1 cellular context compared by ENCODE assay signal in the genomic region with DNA sequence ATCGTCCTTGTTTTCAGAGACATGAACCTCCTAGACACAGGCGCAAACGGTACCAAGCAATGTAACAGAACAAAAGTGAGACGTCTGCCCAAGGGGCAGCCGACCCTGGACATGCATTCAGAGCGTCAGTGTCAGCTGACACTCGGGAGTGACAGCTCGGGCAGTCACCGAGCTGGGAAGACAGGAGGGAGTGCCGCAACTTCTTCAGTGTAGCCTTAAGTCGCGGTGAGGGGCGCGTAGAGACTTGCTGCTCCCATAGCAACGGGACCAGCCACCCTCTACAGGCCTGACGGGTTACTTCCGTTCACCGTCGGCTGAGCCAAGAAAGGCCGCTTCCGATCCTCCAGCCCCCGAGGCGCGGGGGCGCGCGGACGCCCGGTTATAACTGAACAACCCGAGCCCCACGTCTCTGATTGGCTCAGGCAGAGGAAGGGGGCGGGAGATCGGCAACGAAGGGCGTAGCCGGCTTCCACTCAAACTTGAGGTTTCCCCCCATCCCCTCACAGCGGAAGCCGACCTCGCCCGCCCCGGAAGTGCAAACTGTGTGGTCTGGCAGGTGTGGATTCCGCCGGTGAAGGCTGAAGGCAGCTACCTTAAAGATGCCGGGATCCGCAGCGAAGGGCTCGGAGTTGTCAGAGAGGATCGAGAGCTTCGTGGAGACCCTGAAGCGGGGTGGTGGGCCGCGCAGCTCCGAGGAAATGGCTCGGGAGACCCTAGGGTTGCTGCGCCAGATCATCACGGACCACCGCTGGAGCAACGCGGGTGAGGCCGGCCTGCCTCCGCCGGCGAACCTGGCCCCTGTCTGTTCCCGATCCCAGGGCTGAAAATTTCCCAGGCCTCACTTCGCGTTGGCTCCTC.
TF ChIP-seq lines count a peak whose summit lies in the region.

Gene EIF2B2 (plus strand): TSS at position 530 of the 858 bp plus-strand sequence. CDS start 70 bp downstream, at position 600.

TF ChIP-seq in HepG2, 621 proteins besides CTCF, POLR2A, EP300 and RAD21 (continued from another document and continues in another):
- TF ChIP-seq ZBTB43 (CRISPR knock-in tag; conservative IDR thresholded peaks at IDR 0.05), result peak; percentile 63; the same call in 1 of the 2 replicates
- TF ChIP-seq ZNF724P (CRISPR knock-in tag; IDR thresholded peaks at IDR 0.05; ENCODE audit: borderline replicate concordance), result no peak
- TF ChIP-seq HCFC1 (IDR thresholded peaks at IDR 0.05; ENCODE audit: low read depth, low read length), result no peak; the same call in 1 of the 2 replicates
- TF ChIP-seq, protein P1, sequence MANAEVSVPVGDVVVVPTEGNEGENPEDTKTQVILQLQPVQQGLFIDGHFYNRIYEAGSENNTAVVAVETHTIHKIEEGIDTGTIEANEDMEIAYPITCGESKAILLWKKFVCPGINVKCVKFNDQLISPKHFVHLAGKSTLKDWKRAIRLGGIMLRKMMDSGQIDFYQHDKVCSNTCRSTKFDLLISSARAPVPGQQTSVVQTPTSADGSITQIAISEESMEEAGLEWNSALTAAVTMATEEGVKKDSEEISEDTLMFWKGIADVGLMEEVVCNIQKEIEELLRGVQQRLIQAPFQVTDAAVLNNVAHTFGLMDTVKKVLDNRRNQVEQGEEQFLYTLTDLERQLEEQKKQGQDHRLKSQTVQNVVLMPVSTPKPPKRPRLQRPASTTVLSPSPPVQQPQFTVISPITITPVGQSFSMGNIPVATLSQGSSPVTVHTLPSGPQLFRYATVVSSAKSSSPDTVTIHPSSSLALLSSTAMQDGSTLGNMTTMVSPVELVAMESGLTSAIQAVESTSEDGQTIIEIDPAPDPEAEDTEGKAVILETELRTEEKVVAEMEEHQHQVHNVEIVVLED (CRISPR knock-in tag; IDR thresholded peaks at IDR 0.05; ENCODE audit: borderline replicate concordance), result peak; percentile 39; the same call in 1 of the 2 replicates
- no peak for TF ChIP-seq ZNF619 (CRISPR knock-in tag; IDR thresholded peaks at IDR 0.05)
- no peak; the same call in 1 of the 2 replicates for TF ChIP-seq SOX5 (CRISPR knock-in tag; IDR thresholded peaks at IDR 0.05; ENCODE audit: borderline replicate concordance)
- no peak for TF ChIP-seq DNMT3B (CRISPR knock-in tag; conservative IDR thresholded peaks at IDR 0.05)
- no peak for TF ChIP-seq ZNF205 (CRISPR knock-in tag; IDR thresholded peaks at IDR 0.05)
- TF ChIP-seq IKZF1 (IDR thresholded peaks at IDR 0.05), result no peak
- no peak for TF ChIP-seq ONECUT2 (CRISPR knock-in tag; IDR thresholded peaks at IDR 0.05)
- peak; percentile 15; the same call in 1 of the 2 replicates for TF ChIP-seq DMAP1 (CRISPR knock-in tag; IDR thresholded peaks at IDR 0.05)
- peak; percentile 26; the same call in 1 of the 2 replicates for TF ChIP-seq NCOA2 (CRISPR knock-in tag; IDR thresholded peaks at IDR 0.05)
- TF ChIP-seq ZNF333 (CRISPR knock-in tag; IDR thresholded peaks at IDR 0.05; ENCODE audit: borderline replicate concordance), result no peak
- TF ChIP-seq ZFP82 (CRISPR knock-in tag; IDR thresholded peaks at IDR 0.05; ENCODE audit: borderline replicate concordance), result no peak
- 0 out of 2 replicates have a peak, but pooled peaks have one; percentile 53 for TF ChIP-seq KDM5B (CRISPR knock-in tag; IDR thresholded peaks at IDR 0.05; ENCODE audit: borderline replicate concordance)
- no peak for TF ChIP-seq NFE2L1 (CRISPR knock-in tag; IDR thresholded peaks at IDR 0.05; ENCODE audit: borderline replicate concordance)
- TF ChIP-seq EED (CRISPR knock-in tag; IDR thresholded peaks at IDR 0.05), result no peak
- no peak for TF ChIP-seq FOXO4 (CRISPR knock-in tag; conservative IDR thresholded peaks at IDR 0.05)
- TF ChIP-seq XRCC5 (optimal IDR thresholded peaks at IDR 0.05; ENCODE audit: low read length), result peak; percentile 37
- TF ChIP-seq, protein P2, sequence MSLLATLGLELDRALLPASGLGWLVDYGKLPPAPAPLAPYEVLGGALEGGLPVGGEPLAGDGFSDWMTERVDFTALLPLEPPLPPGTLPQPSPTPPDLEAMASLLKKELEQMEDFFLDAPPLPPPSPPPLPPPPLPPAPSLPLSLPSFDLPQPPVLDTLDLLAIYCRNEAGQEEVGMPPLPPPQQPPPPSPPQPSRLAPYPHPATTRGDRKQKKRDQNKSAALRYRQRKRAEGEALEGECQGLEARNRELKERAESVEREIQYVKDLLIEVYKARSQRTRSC (CRISPR knock-in tag; IDR thresholded peaks at IDR 0.05; ENCODE audit: low read depth), result no peak
- TF ChIP-seq ZNF317 (CRISPR knock-in tag; IDR thresholded peaks at IDR 0.05), result no peak; the same call in 1 of the 2 replicates
- peak; percentile 93 for TF ChIP-seq KAT8 (CRISPR knock-in tag; IDR thresholded peaks at IDR 0.05)
- TF ChIP-seq THAP9 (CRISPR knock-in tag; IDR thresholded peaks at IDR 0.05; ENCODE audit: borderline replicate concordance), result peak; percentile 60; the same call in 1 of the 2 replicates
- no peak for TF ChIP-seq STAT5B (CRISPR knock-in tag; IDR thresholded peaks at IDR 0.05)
- no peak for TF ChIP-seq RFXANK (CRISPR knock-in tag; IDR thresholded peaks at IDR 0.05)
- no peak for TF ChIP-seq SAFB2 (CRISPR knock-in tag; IDR thresholded peaks at IDR 0.05; ENCODE audit: borderline replicate concordance, low read depth)
- TF ChIP-seq, protein P3, sequence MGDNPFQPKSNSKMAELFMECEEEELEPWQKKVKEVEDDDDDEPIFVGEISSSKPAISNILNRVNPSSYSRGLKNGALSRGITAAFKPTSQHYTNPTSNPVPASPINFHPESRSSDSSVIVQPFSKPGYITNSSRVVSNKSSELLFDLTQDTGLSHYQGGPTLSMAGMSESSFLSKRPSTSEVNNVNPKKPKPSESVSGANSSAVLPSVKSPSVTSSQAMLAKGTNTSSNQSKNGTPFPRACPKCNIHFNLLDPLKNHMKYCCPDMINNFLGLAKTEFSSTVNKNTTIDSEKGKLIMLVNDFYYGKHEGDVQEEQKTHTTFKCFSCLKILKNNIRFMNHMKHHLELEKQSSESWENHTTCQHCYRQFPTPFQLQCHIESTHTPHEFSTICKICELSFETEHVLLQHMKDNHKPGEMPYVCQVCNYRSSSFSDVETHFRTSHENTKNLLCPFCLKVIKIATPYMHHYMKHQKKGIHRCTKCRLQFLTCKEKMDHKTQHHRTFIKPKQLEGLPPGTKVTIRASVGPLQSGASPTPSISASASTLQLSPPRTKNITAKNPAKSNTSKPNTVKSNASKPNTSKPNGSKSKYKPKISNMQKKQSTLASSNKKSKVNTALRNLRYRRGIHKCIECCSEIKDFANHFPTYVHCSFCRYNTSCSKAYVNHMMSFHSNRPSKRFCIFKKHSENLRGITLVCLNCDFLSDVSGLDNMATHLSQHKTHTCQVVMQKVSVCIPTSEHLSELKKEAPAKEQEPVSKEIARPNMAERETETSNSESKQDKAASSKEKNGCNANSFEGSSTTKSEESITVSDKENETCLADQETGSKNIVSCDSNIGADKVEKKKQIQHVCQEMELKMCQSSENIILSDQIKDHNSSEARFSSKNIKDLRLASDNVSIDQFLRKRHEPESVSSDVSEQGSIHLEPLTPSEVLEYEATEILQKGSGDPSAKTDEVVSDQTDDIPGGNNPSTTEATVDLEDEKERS (CRISPR knock-in tag; IDR thresholded peaks at IDR 0.05), result peak; percentile 65; the same call in 1 of the 2 replicates
- no peak for TF ChIP-seq CHD2 (IDR thresholded peaks at IDR 0.05; ENCODE audit: low read depth, low read length)
- TF ChIP-seq SP2 (CRISPR knock-in tag; IDR thresholded peaks at IDR 0.05), result peak; percentile 97
- no peak for TF ChIP-seq PAX8 (CRISPR knock-in tag; IDR thresholded peaks at IDR 0.05; ENCODE audit: borderline replicate concordance)
- TF ChIP-seq ZNF687 (CRISPR knock-in tag; IDR thresholded peaks at IDR 0.05), result peak; percentile 94
- no peak for TF ChIP-seq ZNF589 (CRISPR knock-in tag; conservative IDR thresholded peaks at IDR 0.05)
- no peak for TF ChIP-seq TCF7L2 (IDR thresholded peaks at IDR 0.05; ENCODE audit: low read depth, low read length)
- TF ChIP-seq ZNF275 (CRISPR knock-in tag; IDR thresholded peaks at IDR 0.05; ENCODE audit: borderline replicate concordance), result peak; percentile 88; the same call in 1 of the 2 replicates
